10 cellular contexts compared by ENCODE assay signal in genomic region chr7:149599636-149600206, GRCh38.
DNase-seq lines count a peak whose midpoint lies in the region; ATAC-seq, FAIRE-seq and TF ChIP-seq lines count a peak whose summit lies in the region.
"Had no signal": no experiment of that assay in that cellular context is flagged by ENCODE, and none has a peak within 500 bp of the region (broad histone marks: within the 10 kb centered on the region; RNA-seq: fewer than 3 reads in every experiment).

No MANE protein-coding gene starts in this region.

- H3K4me1 Mint-ChIP-seq in naive thymus-derived CD4-positive, alpha-beta T cell: peaks cover 30 to 47% (median 39%) of the 10 kb centered on the region in 7 donors
- no peaks in the 10 kb centered on the region for H3K4me1 Mint-ChIP-seq in type B pancreatic cell (ENCODE audit: unreplicated experiment)

- H3K27ac ChIP-seq in naive thymus-derived CD4-positive, alpha-beta T cell (ENCODE audit: low read depth, low read length): peak overlapping the region; percentile 56
- H3K27ac ChIP-seq: PC-9 had no signal

- peak; percentile 85 for FAIRE-seq in GM18507 (lab: Jason Lieb, UNC)

- H3K9me3 ChIP-seq in naive thymus-derived CD4-positive, alpha-beta T cell (ENCODE audit: control insufficient read depth in 2 of 3, low read length in 3 of 3): no peaks in the 10 kb centered on the region

- H3K36me3 Mint-ChIP-seq in naive thymus-derived CD4-positive, alpha-beta T cell: peaks cover 4 to 52% (median 32%) of the 10 kb centered on the region in 5 donors
- peaks cover 19% of the 10 kb centered on the region for H3K36me3 Mint-ChIP-seq in type B pancreatic cell

- H3K27me3 ChIP-seq in naive thymus-derived CD4-positive, alpha-beta T cell (ENCODE audit: control insufficient read depth in 2 of 2, insufficient read depth in 2 of 2, low read length in 2 of 2): no peaks in the 10 kb centered on the region

- peak overlapping the region; percentile 78 to 94 (median 83) for H3K27ac Mint-ChIP-seq in naive thymus-derived CD4-positive, alpha-beta T cell
- no peak overlapping the region for H3K27ac Mint-ChIP-seq in type B pancreatic cell

- peak overlapping the region; percentile 53 to 84 (median 74) for H3K4me3 Mint-ChIP-seq in naive thymus-derived CD4-positive, alpha-beta T cell
- no peak overlapping the region for H3K4me3 Mint-ChIP-seq in type B pancreatic cell

- peaks cover 0 to 9% (median 0%) of the 10 kb centered on the region in 5 donors for H3K27me3 Mint-ChIP-seq in naive thymus-derived CD4-positive, alpha-beta T cell
- H3K27me3 Mint-ChIP-seq in type B pancreatic cell: no peaks in the 10 kb centered on the region

- intact Hi-C loops in naive thymus-derived CD4-positive, alpha-beta T cell (cut with micrococcal nuclease): loop anchor here (1.0 kb wide), 4 partner anchors 18 to 177 kb away; partner anchors contain the start of gene ZNF746 (in 1 of the 2)

- POLR2A ChIA-PET in naive thymus-derived CD4-positive, alpha-beta T cell (lab: Charles Lee): interaction anchor here (0.9 to 1.1 kb wide), 2 partner anchors 23 to 25 kb away, joined by 3 to 4 read pairs; no protein-coding TSS in a partner anchor

- H3K36me3 ChIP-seq in naive thymus-derived CD4-positive, alpha-beta T cell (ENCODE audit: control insufficient read depth in 2 of 3, insufficient read depth in 3 of 3, low read length in 3 of 3): peaks cover 0 to 22% (median 0%) of the 10 kb centered on the region in 3 experiments

- ATAC-seq in GM21529 (IDR thresholded peaks at IDR 0.05; ENCODE audit: unreplicated experiment): peak; percentile 39
- ATAC-seq in naive thymus-derived CD4-positive, alpha-beta T cell: peak; percentile 55

- CTCF ChIA-PET in naive thymus-derived CD4-positive, alpha-beta T cell (lab: Charles Lee): interaction anchor here (0.7 to 0.8 kb wide), 2 partner anchors 15 to 25 kb away, joined by 3 read pairs; no protein-coding TSS in a partner anchor

- H3K4me3 ChIP-seq in naive thymus-derived CD4-positive, alpha-beta T cell (ENCODE audit: low read length): peak overlapping the region; percentile 1
- H3K4me3 ChIP-seq: PC-9 had no signal

- no peak for TF ChIP-seq CTCF in type B pancreatic cell (conservative IDR thresholded peaks at IDR 0.05)

- H3K9me3 Mint-ChIP-seq in naive thymus-derived CD4-positive, alpha-beta T cell: peaks cover 0 to 2% (median 0%) of the 10 kb centered on the region in 11 donors
- H3K9me3 Mint-ChIP-seq in type B pancreatic cell: no peaks in the 10 kb centered on the region

- DNase-seq in GM18507 (ENCODE audit: extremely low spot score, insufficient read length, low read depth) (no peak), NAMALWA (ENCODE audit: low spot score) (peak; percentile 78), NCI-H1436 (lab: John Stamatoyannopoulos, UW) (no peak), activated gamma-delta T cell treated with Interleukin-2 at 50 U/mL for 16 hours (no peak), type B pancreatic cell (ENCODE audit: extremely low spot score, unreplicated experiment) (no peak)
- DNase-seq in naive thymus-derived CD4-positive, alpha-beta T cell: peak in 7 of 9 donors; percentile 20 to 47 (median 27)
- DNase-seq: activated CD8-positive, alpha-beta memory T cell treated with anti-CD3 and anti-CD28 coated beads, Interleukin-2, amount 50 U/mL, for 4 hours; effector memory CD4-positive, alpha-beta T cell had no signal

- H3K4me1 ChIP-seq in naive thymus-derived CD4-positive, alpha-beta T cell (ENCODE audit: control insufficient read depth in 2 of 2, insufficient read depth in 2 of 2, low read length in 2 of 2): peaks cover 18 to 22% of the 10 kb centered on the region in 2 donors

Comparison
In these comparisons a context has a peak if more than half of its experiments do, and no peak if none do; other contexts are left out.
1. DNase-seq: peak in NAMALWA (single experiment) and naive thymus-derived CD4-positive, alpha-beta T cell (7 of 9); none in GM18507 (single experiment), NCI-H1436 (single experiment), activated gamma-delta T cell treated with Interleukin-2 at 50 U/mL for 16 hours (single experiment) and type B pancreatic cell (single experiment).